In genomic region chr1:8121261-8122159, GRCh38 we compare ENCODE assay signal across 8 cellular contexts.
DNase-seq lines count a peak whose midpoint lies in the region; ATAC-seq, FAIRE-seq and TF ChIP-seq lines count a peak whose summit lies in the region.

No MANE protein-coding gene starts in this region.

- peak overlapping the region; percentile 33 for H2AFZ ChIP-seq in neuron (ENCODE audit: low read depth, low read length)

- DNase-seq in RCC 7860 (ENCODE audit: low spot score) (peak; percentile 89), fibroblast of pulmonary artery (ENCODE audit: low read depth) (peak; percentile 94), NCI-H748 treated with DMSO at 0.1 percent for 48 hours (lab: John Stamatoyannopoulos, UW) (no peak), hippocampal formation (lab: John Stamatoyannopoulos, UW) (no peak)
- DNase-seq in stimulated activated CD8-positive, alpha-beta memory T cell treated with anti-CD3 and anti-CD28 coated beads, Interleukin-4, amount 100 ng/mL, for 48 hours: no peak

- H3K27me3 ChIP-seq in BLaER1 treated with 17β-estradiol and CSF1 and Interleukin-3, amounts not matched to agents 10 nM and 100 nM: 0 out of 22 replicates have a peak, but pooled peaks cover 0 to 5% (median 0%) of the 10 kb centered on the region in 11 experiments
- H3K27me3 ChIP-seq in neuron (ENCODE audit: insufficient read depth, low read length): peaks cover 2% of the 10 kb centered on the region

- H3K4me3 ChIP-seq in BLaER1 treated with 17β-estradiol and CSF1 and Interleukin-3, amounts not matched to agents 10 nM and 100 nM: no peak overlapping the region
- no peak overlapping the region for H3K4me3 ChIP-seq in fibroblast of pulmonary artery (replicated peaks; ENCODE audit: low read depth, low read length)
- H3K4me3 ChIP-seq in neuron (ENCODE audit: low read length): peak overlapping the region; percentile 2

- no peak for ATAC-seq in HG03439 (IDR thresholded peaks at IDR 0.05; ENCODE audit: unreplicated experiment)

- H4K20me1 ChIP-seq in BLaER1 treated with 17β-estradiol and CSF1 and Interleukin-3, amounts not matched to agents 10 nM and 100 nM: no peaks in the 10 kb centered on the region

- peaks cover 8 to 37% (median 19%) of the 10 kb centered on the region in 11 experiments for H3K9me3 ChIP-seq in BLaER1 treated with 17β-estradiol and CSF1 and Interleukin-3, amounts not matched to agents 10 nM and 100 nM (replicated peaks in 1 of 11)
- H3K9me3 ChIP-seq in neuron (ENCODE audit: low read length): peaks cover 7% of the 10 kb centered on the region

- peak; percentile 77 for FAIRE-seq in RCC 7860 (lab: Jason Lieb, UNC)

- peaks cover 23 to 46% (median 37%) of the 10 kb centered on the region in 10 experiments for H3K4me1 ChIP-seq in BLaER1 treated with 17β-estradiol and CSF1 and Interleukin-3, amounts not matched to agents 10 nM and 100 nM
- peaks cover 2% of the 10 kb centered on the region for H3K4me1 ChIP-seq in neuron (ENCODE audit: insufficient read depth, low read length)

- no peak overlapping the region for H3K9ac ChIP-seq in BLaER1 treated with 17β-estradiol and CSF1 and Interleukin-3, amounts not matched to agents 10 nM and 100 nM

- TF ChIP-seq CTCF in fibroblast of pulmonary artery (IDR thresholded peaks at IDR 0.05; ENCODE audit: low read length, missing control alignments): no peak

- H3K27ac ChIP-seq in BLaER1 treated with 17β-estradiol and CSF1 and Interleukin-3, amounts not matched to agents 10 nM and 100 nM: peak overlapping the region in 4 of 11 experiments; percentile 13 to 48 (median 26); a peak in 3 of 22 replicates

- peak overlapping the region in 10 of 11 experiments; percentile 2 to 70 (median 48); a peak in 18 of 22 replicates for H3K4me2 ChIP-seq in BLaER1 treated with 17β-estradiol and CSF1 and Interleukin-3, amounts not matched to agents 10 nM and 100 nM

- H3K36me3 ChIP-seq in BLaER1 treated with 17β-estradiol and CSF1 and Interleukin-3, amounts not matched to agents 10 nM and 100 nM: no peaks in the 10 kb centered on the region
- H3K36me3 ChIP-seq in neuron (ENCODE audit: insufficient read depth, low read length): no peaks in the 10 kb centered on the region

Comparison
In these comparisons a context has a peak if more than half of its experiments do, and no peak if none do; other contexts are left out.
1. DNase-seq: peak in RCC 7860 (single experiment) and fibroblast of pulmonary artery (single experiment); none in NCI-H748 treated with DMSO at 0.1 percent for 48 hours (single experiment), hippocampal formation (0 of 2) and stimulated activated CD8-positive, alpha-beta memory T cell treated with anti-CD3 and anti-CD28 coated beads, Interleukin-4, amount 100 ng/mL, for 48 hours (single experiment).